Comparison of ENCODE assay signal across 8 cellular contexts in the genomic region with DNA sequence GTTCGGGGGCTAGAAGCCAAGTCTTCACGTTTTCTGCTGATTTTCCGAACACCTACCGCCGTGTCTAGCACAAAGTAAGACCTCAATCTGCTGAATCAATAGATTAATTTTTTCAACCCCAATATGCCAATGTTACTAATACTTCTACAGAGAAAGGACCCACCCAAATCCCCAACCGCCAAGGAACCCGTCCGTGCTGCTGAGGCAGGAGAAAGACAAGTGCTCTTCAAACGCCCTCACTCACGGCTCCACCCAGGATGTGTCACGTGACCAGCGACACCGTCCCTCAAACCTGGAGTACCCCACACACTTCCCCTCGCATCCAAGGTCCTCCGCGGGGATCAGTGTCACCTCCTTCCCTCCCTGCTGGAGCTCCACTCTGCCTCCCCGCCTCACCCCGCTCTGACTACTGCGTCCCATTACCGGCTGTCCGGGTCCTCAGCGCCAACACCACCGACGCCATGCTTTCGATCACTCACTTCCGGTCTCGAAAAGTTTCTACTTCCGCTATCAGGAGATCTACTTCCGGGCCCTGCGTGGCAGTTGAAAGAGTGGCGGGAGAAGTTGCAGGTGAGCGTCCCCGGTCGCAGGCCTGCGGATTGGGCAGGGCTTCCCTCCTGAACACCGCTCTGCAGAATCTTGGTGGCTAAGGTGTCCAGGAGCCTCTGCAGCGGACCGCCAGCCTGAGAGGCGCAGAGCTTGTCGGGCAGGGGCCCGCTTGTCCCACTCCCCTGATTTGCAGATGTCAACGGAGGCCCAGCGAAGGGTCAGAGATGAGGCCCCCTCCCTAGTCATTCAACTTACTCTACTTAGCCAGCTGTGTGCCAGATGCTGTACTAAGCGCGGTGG. TPM values are rescaled to one million over a fixed set of nuclear protein-coding genes. Genes with fewer than 3 reads are reported as not detected.
DNase-seq lines count a peak whose midpoint lies in the region; ATAC-seq and TF ChIP-seq lines count a peak whose summit lies in the region.

A gene with protein sequence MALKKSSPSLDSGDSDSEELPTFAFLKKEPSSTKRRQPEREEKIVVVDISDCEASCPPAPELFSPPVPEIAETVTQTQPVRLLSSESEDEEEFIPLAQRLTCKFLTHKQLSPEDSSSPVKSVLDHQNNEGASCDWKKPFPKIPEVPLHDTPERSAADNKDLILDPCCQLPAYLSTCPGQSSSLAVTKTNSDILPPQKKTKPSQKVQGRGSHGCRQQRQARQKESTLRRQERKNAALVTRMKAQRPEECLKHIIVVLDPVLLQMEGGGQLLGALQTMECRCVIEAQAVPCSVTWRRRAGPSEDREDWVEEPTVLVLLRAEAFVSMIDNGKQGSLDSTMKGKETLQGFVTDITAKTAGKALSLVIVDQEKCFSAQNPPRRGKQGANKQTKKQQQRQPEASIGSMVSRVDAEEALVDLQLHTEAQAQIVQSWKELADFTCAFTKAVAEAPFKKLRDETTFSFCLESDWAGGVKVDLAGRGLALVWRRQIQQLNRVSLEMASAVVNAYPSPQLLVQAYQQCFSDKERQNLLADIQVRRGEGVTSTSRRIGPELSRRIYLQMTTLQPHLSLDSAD (plus strand): TSS at position 522 of the 849 bp plus-strand sequence. CDS start 1,980 bp downstream, outside the sequence.
A gene (minus strand): TSS at position 477 of the 849 bp plus-strand sequence. CDS start 14 bp downstream, at position 463.

- DNase-seq in DMS79 treated with DMSO at 0.1 percent for 48 hours (lab: John Stamatoyannopoulos, UW) (peak; percentile 97), LHCN-M2 (ENCODE audit: low read depth) (peak; percentile 88), RWPE1 (ENCODE audit: low spot score) (peak; percentile 88), fibroblast of the aortic adventitia (ENCODE audit: low read depth) (peak; percentile 88), nephron progenitor cell (peak; percentile 74)

- TF ChIP-seq CTCF in RWPE1 (conservative IDR thresholded peaks at IDR 0.05; ENCODE audit: low read depth) = no peak
- TF ChIP-seq CTCF in fibroblast of the aortic adventitia (IDR thresholded peaks at IDR 0.05; ENCODE audit: insufficient read depth, low read length) = no peak
- no peak for TF ChIP-seq CTCF in nephron progenitor cell (IDR thresholded peaks at IDR 0.05)

- H3K36me3 Mint-ChIP-seq in activated T-helper 17 cell treated with anti-CD3 and anti-CD28 coated beads, Interleukin-2, amount 50 U/mL, for 72 hours (ENCODE audit: low read depth) = peaks cover 51% of the 10 kb centered on the region
- peaks cover 37% of the 10 kb centered on the region for H3K36me3 Mint-ChIP-seq in nephron progenitor cell (ENCODE audit: low read depth)
- peaks cover 65% of the 10 kb centered on the region for H3K36me3 Mint-ChIP-seq in stimulated activated naive CD8-positive, alpha-beta T cell treated with anti-CD3 and anti-CD28 coated beads, Interleukin-15, Interleukin-2, amounts not matched to agents 100 ng/mL and 50 ng/mL, for 24 hours (ENCODE audit: low read depth)

- ATAC-seq in GM21825 (IDR thresholded peaks at IDR 0.05; ENCODE audit: unreplicated experiment) = peak; percentile 81
- peak; percentile 97 for ATAC-seq in activated T-helper 17 cell treated with anti-CD3 and anti-CD28 coated beads, Interleukin-2, amount 50 U/mL, for 72 hours (replicated peaks)

- H3K4me3 Mint-ChIP-seq in activated T-helper 17 cell treated with anti-CD3 and anti-CD28 coated beads, Interleukin-2, amount 50 U/mL, for 72 hours = peak within 1 kb of the TSS; percentile 99
- H3K4me3 Mint-ChIP-seq in nephron progenitor cell = peak within 1 kb of the TSS; percentile 99
- peak within 1 kb of the TSS; percentile 99 for H3K4me3 Mint-ChIP-seq in stimulated activated naive CD8-positive, alpha-beta T cell treated with anti-CD3 and anti-CD28 coated beads, Interleukin-15, Interleukin-2, amounts not matched to agents 100 ng/mL and 50 ng/mL, for 24 hours

- no peaks in the 10 kb centered on the region for H3K27me3 Mint-ChIP-seq in activated T-helper 17 cell treated with anti-CD3 and anti-CD28 coated beads, Interleukin-2, amount 50 U/mL, for 72 hours
- H3K27me3 Mint-ChIP-seq in nephron progenitor cell (ENCODE audit: low read depth, poor library complexity) = peaks cover 3% of the 10 kb centered on the region
- H3K27me3 Mint-ChIP-seq in stimulated activated naive CD8-positive, alpha-beta T cell treated with anti-CD3 and anti-CD28 coated beads, Interleukin-15, Interleukin-2, amounts not matched to agents 100 ng/mL and 50 ng/mL, for 24 hours = no peaks in the 10 kb centered on the region

- H3K9me3 Mint-ChIP-seq in activated T-helper 17 cell treated with anti-CD3 and anti-CD28 coated beads, Interleukin-2, amount 50 U/mL, for 72 hours = no peaks in the 10 kb centered on the region
- H3K9me3 Mint-ChIP-seq in nephron progenitor cell = no peaks in the 10 kb centered on the region
- no peaks in the 10 kb centered on the region for H3K9me3 Mint-ChIP-seq in stimulated activated naive CD8-positive, alpha-beta T cell treated with anti-CD3 and anti-CD28 coated beads, Interleukin-15, Interleukin-2, amounts not matched to agents 100 ng/mL and 50 ng/mL, for 24 hours

- H3K27ac ChIP-seq in RWPE1 = peak within 1 kb of the TSS; percentile 92

- H3K4me1 Mint-ChIP-seq in activated T-helper 17 cell treated with anti-CD3 and anti-CD28 coated beads, Interleukin-2, amount 50 U/mL, for 72 hours = peaks cover 21% of the 10 kb centered on the region
- H3K4me1 Mint-ChIP-seq in nephron progenitor cell = peaks cover 32% of the 10 kb centered on the region
- H3K4me1 Mint-ChIP-seq in stimulated activated naive CD8-positive, alpha-beta T cell treated with anti-CD3 and anti-CD28 coated beads, Interleukin-15, Interleukin-2, amounts not matched to agents 100 ng/mL and 50 ng/mL, for 24 hours (ENCODE audit: low read depth) = peaks cover 32% of the 10 kb centered on the region

- peak within 1 kb of the TSS; percentile 100 for H3K4me3 ChIP-seq in fibroblast of the aortic adventitia (ENCODE audit: low read depth, low read length)

- POLR2A ChIA-PET in RWPE1 (lab: Yijun Ruan, JAX; ENCODE audit: low non-redundant PET) = interaction anchor here (0.6 kb wide), 1 partner anchor 16 kb away, joined by 3 read pairs; no protein-coding TSS in a partner anchor

- CTCF ChIA-PET in RWPE1 (lab: Yijun Ruan, JAX) = interaction anchor here (0.6 kb wide), 2 partner anchors 104 to 155 kb away, joined by 3 read pairs; no protein-coding TSS in a partner anchor

- H3K27ac Mint-ChIP-seq in activated T-helper 17 cell treated with anti-CD3 and anti-CD28 coated beads, Interleukin-2, amount 50 U/mL, for 72 hours = peak within 1 kb of the TSS; percentile 99
- H3K27ac Mint-ChIP-seq in nephron progenitor cell = peak within 1 kb of the TSS; percentile 99
- peak within 1 kb of the TSS; percentile 100 for H3K27ac Mint-ChIP-seq in stimulated activated naive CD8-positive, alpha-beta T cell treated with anti-CD3 and anti-CD28 coated beads, Interleukin-15, Interleukin-2, amounts not matched to agents 100 ng/mL and 50 ng/mL, for 24 hours

RNA-seq across cellular contexts. Expression of the first gene that starts in this region (rescaled TPM):
- total RNA-seq in LHCN-M2 (2014; rRNA removed) (13.9 and 18.1 TPM in 2 replicates), fibroblast of the aortic adventitia (ENCODE audit: low replicate concordance) (9.1 TPM in 1 of 2 replicates, not detected in the other)
- polyA plus RNA-seq in LHCN-M2 (2012) = 7.2 TPM
- 10 to 100 TPM; 20.8 to 48.7 TPM for total RNA-seq in activated T-helper 17 cell treated with anti-CD3 and anti-CD28 coated beads, Interleukin-2, amount 50 U/mL, for 72 hours

RNA-seq across cellular contexts. Expression of the second gene that starts in this region (rescaled TPM):
- total RNA-seq in LHCN-M2 (2014; rRNA removed) (79.4 and 81.1 TPM in 2 replicates), fibroblast of the aortic adventitia (ENCODE audit: low replicate concordance) (64.3 and 77.3 TPM in 2 replicates)
- 157 TPM for polyA plus RNA-seq in LHCN-M2 (2012)
- total RNA-seq in activated T-helper 17 cell treated with anti-CD3 and anti-CD28 coated beads, Interleukin-2, amount 50 U/mL, for 72 hours = 100 to 1,000 TPM in 1 of 2 donors, 10 to 100 TPM in 1; 63.3 to 109 TPM

Comparison
In these comparisons a context has a peak if more than half of its experiments do, and no peak if none do; other contexts are left out.
1. Peak in every context shown above with its lines: DNase-seq, ATAC-seq, H3K4me3 ChIP-seq and H3K27ac ChIP-seq.